Comparison of ENCODE assay signal across 14 cellular contexts in the genomic region with DNA sequence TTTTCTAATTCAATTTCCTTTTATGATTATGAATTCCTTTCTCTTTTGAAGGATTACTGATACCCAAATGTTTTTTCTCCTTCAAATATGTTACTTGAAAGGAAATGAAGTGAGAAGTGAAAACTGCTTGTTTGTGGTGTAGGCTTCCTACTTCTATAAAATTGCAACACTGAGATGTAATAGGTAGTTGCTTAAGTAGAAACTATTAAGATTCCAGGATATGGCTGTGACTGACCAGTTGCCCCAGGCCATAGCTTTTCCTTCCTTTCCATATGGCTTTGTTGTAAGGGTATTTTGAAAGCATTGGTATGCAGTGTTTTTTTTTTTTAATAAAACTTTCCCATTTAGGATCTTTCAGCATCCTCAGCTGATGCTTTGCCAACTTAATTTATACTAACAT. TPM values are rescaled to one million over a fixed set of nuclear protein-coding genes. Genes with fewer than 3 reads are reported as not detected.
DNase-seq lines count a peak whose midpoint lies in the region; ATAC-seq and TF ChIP-seq lines count a peak whose summit lies in the region.
"Had no signal": no experiment of that assay in that cellular context is flagged by ENCODE, and none has a peak within 500 bp of the region (broad histone marks: within the 10 kb centered on the region; RNA-seq: fewer than 3 reads in every experiment).

No MANE protein-coding gene starts in this region.

- no peaks in the 10 kb centered on the region for H4K20me1 ChIP-seq in MM.1S (ENCODE audit: insufficient read depth, low read length)

- no peak overlapping the region for H2AFZ ChIP-seq in MM.1S (ENCODE audit: low read length)

- H3K27ac ChIP-seq in MM.1S (ENCODE audit: low read length) (no peak overlapping the region), adrenal gland (no peak overlapping the region), tibial nerve (no peak overlapping the region)
- H3K27ac ChIP-seq: gastroesophageal sphincter, vagina had no signal

- no peaks in the 10 kb centered on the region for H3K9me3 Mint-ChIP-seq in chondrocyte (ENCODE audit: low read depth)
- no peaks in the 10 kb centered on the region for H3K9me3 Mint-ChIP-seq in osteocyte (ENCODE audit: unreplicated experiment)
- H3K9me3 Mint-ChIP-seq: activated naive CD4-positive, alpha-beta T cell treated with anti-CD3 and anti-CD28 coated beads, Interleukin-2, amount 50 U/mL, for 24 hours; natural killer cell treated with Interleukin-12 subunit alpha and Interleukin-12 subunit beta and Interleukin-15 and Interleukin-18, amount 100 ng/mL, for 72 hours had no signal

- H3K4me1 ChIP-seq in MM.1S (ENCODE audit: low read length): peaks cover 50% of the 10 kb centered on the region
- peaks cover 0 to 32% of the 10 kb centered on the region in 2 donors for H3K4me1 ChIP-seq in adrenal gland (replicated peaks in 1 of 2)
- H3K4me1 ChIP-seq in tibial nerve: peaks cover 0 to 53% (median 16%) of the 10 kb centered on the region in 4 donors

- H3K27ac Mint-ChIP-seq in chondrocyte (ENCODE audit: unreplicated experiment) (peak overlapping the region; percentile 88), osteocyte (ENCODE audit: unreplicated experiment) (peak overlapping the region; percentile 91)
- H3K27ac Mint-ChIP-seq: activated naive CD4-positive, alpha-beta T cell treated with anti-CD3 and anti-CD28 coated beads, Interleukin-2, amount 50 U/mL, for 24 hours; natural killer cell treated with Interleukin-12 subunit alpha and Interleukin-12 subunit beta and Interleukin-15 and Interleukin-18, amount 100 ng/mL, for 72 hours had no signal

- no peak for TF ChIP-seq CTCF in MM.1S (IDR thresholded peaks at IDR 0.05; ENCODE audit: low read length)
- TF ChIP-seq CTCF in chondrocyte (IDR thresholded peaks at IDR 0.05): no peak
- no peak for TF ChIP-seq CTCF in osteocyte (IDR thresholded peaks at IDR 0.05)
- TF ChIP-seq CTCF in adrenal gland (IDR thresholded peaks at IDR 0.05): no peak
- TF ChIP-seq CTCF in tibial nerve (IDR thresholded peaks at IDR 0.05): no peak

- no peaks in the 10 kb centered on the region for H3K9me3 ChIP-seq in MM.1S (replicated peaks; ENCODE audit: insufficient read depth, low read length)
- peaks cover 0 to 7% (median 0%) of the 10 kb centered on the region in 3 donors for H3K9me3 ChIP-seq in adrenal gland (replicated peaks in 1 of 3)
- no peaks in the 10 kb centered on the region for H3K9me3 ChIP-seq in tibial nerve
- H3K9me3 ChIP-seq: gastroesophageal sphincter, vagina had no signal

- peaks cover 34% of the 10 kb centered on the region for H3F3A ChIP-seq in MM.1S (ENCODE audit: insufficient read depth, low read length)

- peaks cover 77% of the 10 kb centered on the region for H3K79me2 ChIP-seq in MM.1S (ENCODE audit: low read length)

- no peak overlapping the region for H3K4me3 Mint-ChIP-seq in chondrocyte (ENCODE audit: unreplicated experiment)
- H3K4me3 Mint-ChIP-seq in osteocyte (ENCODE audit: unreplicated experiment): peak overlapping the region; percentile 35
- H3K4me3 Mint-ChIP-seq: activated naive CD4-positive, alpha-beta T cell treated with anti-CD3 and anti-CD28 coated beads, Interleukin-2, amount 50 U/mL, for 24 hours; natural killer cell treated with Interleukin-12 subunit alpha and Interleukin-12 subunit beta and Interleukin-15 and Interleukin-18, amount 100 ng/mL, for 72 hours had no signal

- no peak overlapping the region for H3K9ac ChIP-seq in MM.1S (ENCODE audit: low read length)

- H3K36me3 Mint-ChIP-seq in chondrocyte (ENCODE audit: low read depth): no peaks in the 10 kb centered on the region
- H3K36me3 Mint-ChIP-seq in osteocyte (ENCODE audit: unreplicated experiment): peaks cover 13% of the 10 kb centered on the region
- H3K36me3 Mint-ChIP-seq: activated naive CD4-positive, alpha-beta T cell treated with anti-CD3 and anti-CD28 coated beads, Interleukin-2, amount 50 U/mL, for 24 hours; natural killer cell treated with Interleukin-12 subunit alpha and Interleukin-12 subunit beta and Interleukin-15 and Interleukin-18, amount 100 ng/mL, for 72 hours had no signal

- TF ChIP-seq POLR2A in adrenal gland (IDR thresholded peaks at IDR 0.05) (no peak), tibial nerve (IDR thresholded peaks at IDR 0.05) (no peak)

- H3K36me3 ChIP-seq in MM.1S (replicated peaks; ENCODE audit: insufficient read depth, low read length): no peaks in the 10 kb centered on the region
- no peaks in the 10 kb centered on the region for H3K36me3 ChIP-seq in adrenal gland (replicated peaks in 1 of 2)
- H3K36me3 ChIP-seq in tibial nerve: no peaks in the 10 kb centered on the region

- no peaks in the 10 kb centered on the region for H3K27me3 Mint-ChIP-seq in chondrocyte (ENCODE audit: low read depth)
- no peaks in the 10 kb centered on the region for H3K27me3 Mint-ChIP-seq in osteocyte (ENCODE audit: unreplicated experiment)
- H3K27me3 Mint-ChIP-seq: activated naive CD4-positive, alpha-beta T cell treated with anti-CD3 and anti-CD28 coated beads, Interleukin-2, amount 50 U/mL, for 24 hours; natural killer cell treated with Interleukin-12 subunit alpha and Interleukin-12 subunit beta and Interleukin-15 and Interleukin-18, amount 100 ng/mL, for 72 hours had no signal

- H3K9me2 ChIP-seq in MM.1S (replicated peaks; ENCODE audit: insufficient read depth, low read length): no peaks in the 10 kb centered on the region

- intact Hi-C loops in adrenal gland (cut with DNase I): no loop called here

- H3K27me3 ChIP-seq in MM.1S (replicated peaks; ENCODE audit: insufficient read depth, low read length) (no peaks in the 10 kb centered on the region), adrenal gland (no peaks in the 10 kb centered on the region), tibial nerve (no peaks in the 10 kb centered on the region)
- H3K27me3 ChIP-seq: gastroesophageal sphincter, vagina had no signal

- ATAC-seq in GM18498 (IDR thresholded peaks at IDR 0.05; ENCODE audit: unreplicated experiment) (peak; percentile 44), HG03139 (IDR thresholded peaks at IDR 0.05; ENCODE audit: unreplicated experiment) (no peak)
- ATAC-seq: gastroesophageal sphincter; natural killer cell treated with Interleukin-12 subunit alpha and Interleukin-12 subunit beta and Interleukin-15 and Interleukin-18, amount 100 ng/mL, for 72 hours had no signal

- H3K4me3 ChIP-seq in MM.1S (ENCODE audit: low read length) (no peak overlapping the region), adrenal gland (no peak overlapping the region), tibial nerve (no peak overlapping the region)
- H3K4me3 ChIP-seq: gastroesophageal sphincter, vagina had no signal

- TF ChIP-seq EP300 in tibial nerve (IDR thresholded peaks at IDR 0.05): peak in 1 of 2 donors; percentile 57

- H3K4me1 Mint-ChIP-seq in chondrocyte (ENCODE audit: low read depth) (peaks cover 65% of the 10 kb centered on the region), osteocyte (ENCODE audit: unreplicated experiment) (peaks cover 58% of the 10 kb centered on the region)

- peak overlapping the region; percentile 39 for H3K4me2 ChIP-seq in MM.1S (ENCODE audit: low read depth, low read length)

- DNase-seq in MM.1S (peak; percentile 24), chondrocyte (ENCODE audit: low spot score) (no peak), osteocyte (ENCODE audit: extremely low spot score, unreplicated experiment) (no peak), adrenal gland (no peak), tibial nerve (ENCODE audit: low spot score in 2 of 2) (no peak), HK-2 (ENCODE audit: unreplicated experiment) (no peak)
- DNase-seq: activated CD4-positive, CD25-positive, alpha-beta regulatory T cell; NCI-H524 treated with DMSO at 0.1 percent for 48 hours had no signal

RNA-seq across cellular contexts. Expression of a gene that starts 28.5 kb away (rescaled TPM):
- 49.1 to 61.4 TPM (median 51.8 TPM) in 3 replicates for total RNA-seq in chondrocyte
- 55.5 and 57.1 TPM in 2 replicates for total RNA-seq in osteocyte
- total RNA-seq in adrenal gland: 10 to 100 TPM; 26.6 to 50.5 (median 41.8) TPM
- 10 to 100 TPM in 2 of 3 donors, 1 to 10 TPM in 1; 7.4 to 29.3 (median 14.6) TPM for polyA plus RNA-seq in adrenal gland
- total RNA-seq in tibial nerve: 10 to 100 TPM; 43.3 to 62.8 (median 56.0) TPM
